In the genomic region with DNA sequence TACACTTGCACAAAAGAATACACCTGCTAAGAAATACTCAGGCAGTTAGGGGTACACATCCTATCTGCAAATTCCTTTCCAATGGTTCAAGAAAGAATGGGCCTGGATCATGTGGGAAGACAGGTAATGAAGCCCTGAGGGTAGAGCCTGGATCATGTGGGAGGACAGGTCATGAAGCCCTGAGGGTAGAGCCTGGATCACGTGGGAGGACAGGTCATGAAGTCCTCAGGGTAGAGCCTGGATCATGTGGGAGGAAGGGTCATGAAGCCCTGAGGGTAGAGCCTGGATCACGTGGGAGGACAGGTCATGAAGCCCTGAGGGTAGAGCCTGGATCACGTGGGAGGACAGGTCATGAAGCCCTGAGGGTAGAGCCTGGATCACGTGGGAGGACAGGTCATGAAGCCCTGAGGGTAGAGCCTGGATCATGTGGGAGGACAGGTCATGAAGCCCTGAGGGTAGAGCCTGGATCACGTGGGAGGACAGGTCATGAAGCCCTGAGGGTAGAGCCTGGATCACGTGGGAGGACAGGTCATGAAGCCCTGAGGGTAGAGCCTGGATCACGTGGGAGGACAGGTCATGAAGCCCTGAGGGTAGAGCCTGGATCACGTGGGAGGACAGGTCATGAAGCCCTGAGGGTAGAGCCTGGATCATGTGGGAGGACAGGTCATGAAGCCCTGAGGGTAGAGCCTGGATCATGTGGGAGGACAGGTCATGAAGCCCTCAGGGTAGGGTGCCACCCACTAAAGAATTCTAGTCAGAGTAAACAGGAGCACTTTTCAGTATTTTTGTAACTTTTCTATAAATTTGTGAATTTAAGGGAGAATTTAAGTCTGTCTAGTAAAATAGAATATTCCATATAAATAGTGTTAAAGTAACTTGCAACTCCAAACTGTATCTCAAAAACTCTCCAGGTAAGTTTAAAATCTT, we compare ENCODE assay signal across 10 cellular contexts. TPM values are rescaled to one million over a fixed set of nuclear protein-coding genes. Genes with fewer than 3 reads are reported as not detected.
A peak's percentile ranks its signal among the peaks of the same experiment; 100 is the strongest.
DNase-seq lines count a peak whose midpoint lies in the region; ATAC-seq and TF ChIP-seq lines count a peak whose summit lies in the region.
"Not testable (repeated sequence)": the region's sequence is repeated elsewhere in the genome, so short reads cannot be mapped to it uniquely, and the experiment has no call there.
"Had no signal": no experiment of that assay in that cellular context is flagged by ENCODE, and none has a peak within 500 bp of the region (broad histone marks: within the 10 kb centered on the region; RNA-seq: fewer than 3 reads in every experiment).

No MANE protein-coding gene starts in this region.

- H3K36me3 Mint-ChIP-seq in HFFc6 (ENCODE audit: low read depth) (peaks cover 31% of the 10 kb centered on the region), nephron progenitor cell (ENCODE audit: low read depth) (peaks cover 86% of the 10 kb centered on the region)
- H3K36me3 Mint-ChIP-seq in activated naive CD4-positive, alpha-beta T cell treated with anti-CD3 and anti-CD28 coated beads, Interleukin-2, amount 50 U/mL, for 72 hours, result not testable (repeated sequence)
- peaks cover 54 to 72% of the 10 kb centered on the region in 2 donors for H3K36me3 Mint-ChIP-seq in stimulated activated naive B cell treated with anti-CD40 and anti-IgM and Interleukin-4, amounts not matched to agents 10 μg/mL and 1 μg/mL and 100 μg/mL, for 72 hours

- peaks cover 15% of the 10 kb centered on the region for H3K4me1 Mint-ChIP-seq in HFFc6 (ENCODE audit: low read depth)
- H3K4me1 Mint-ChIP-seq in nephron progenitor cell, result peaks cover 13% of the 10 kb centered on the region
- not testable (repeated sequence) for H3K4me1 Mint-ChIP-seq in stimulated activated naive B cell treated with anti-CD40 and anti-IgM and Interleukin-4, amounts not matched to agents 10 μg/mL and 1 μg/mL and 100 μg/mL, for 72 hours

- H3K27ac Mint-ChIP-seq in HFFc6 (peak overlapping the region; percentile 46; the same call in 1 of the 2 replicates), nephron progenitor cell (peak overlapping the region; percentile 64)
- peak overlapping the region; percentile 31 to 60 for H3K27ac Mint-ChIP-seq in activated naive CD4-positive, alpha-beta T cell treated with anti-CD3 and anti-CD28 coated beads, Interleukin-2, amount 50 U/mL, for 72 hours
- peak overlapping the region; percentile 20 for H3K27ac Mint-ChIP-seq in stimulated activated naive B cell treated with anti-CD40 and anti-IgM and Interleukin-4, amounts not matched to agents 10 μg/mL and 1 μg/mL and 100 μg/mL, for 72 hours

- DNase-seq in ELR (ENCODE audit: low read depth) (peak; percentile 77), left lobe of liver (ENCODE audit: low spot score) (peak; percentile 44)
- not testable (repeated sequence) for DNase-seq in HFFc6; activated naive CD4-positive, alpha-beta T cell treated with anti-CD3 and anti-CD28 coated beads, Interleukin-2, amount 50 U/mL, for 72 hours (ENCODE audit: low spot score in 2 of 2); caudate nucleus (lab: John Stamatoyannopoulos, UW); nephron progenitor cell; stimulated activated naive B cell treated with anti-CD40 and anti-IgM and Interleukin-4, amounts not matched to agents 10 μg/mL and 1 μg/mL and 100 μg/mL, for 72 hours

- TF ChIP-seq CTCF in HFFc6 (IDR thresholded peaks at IDR 0.05); nephron progenitor cell (IDR thresholded peaks at IDR 0.05): not testable (repeated sequence)

- H3K27ac ChIP-seq in caudate nucleus (ENCODE audit: low read depth, low read length), result peak overlapping the region; percentile 6

- not testable (repeated sequence) for H3K9me3 Mint-ChIP-seq in HFFc6; activated naive CD4-positive, alpha-beta T cell treated with anti-CD3 and anti-CD28 coated beads, Interleukin-2, amount 50 U/mL, for 72 hours; stimulated activated naive B cell treated with anti-CD40 and anti-IgM and Interleukin-4, amounts not matched to agents 10 μg/mL and 1 μg/mL and 100 μg/mL, for 72 hours
- peaks cover 15% of the 10 kb centered on the region for H3K9me3 Mint-ChIP-seq in nephron progenitor cell

- not testable (repeated sequence) for H3K27me3 Mint-ChIP-seq in HFFc6 (ENCODE audit: insufficient read depth); nephron progenitor cell (ENCODE audit: low read depth, poor library complexity); stimulated activated naive B cell treated with anti-CD40 and anti-IgM and Interleukin-4, amounts not matched to agents 10 μg/mL and 1 μg/mL and 100 μg/mL, for 72 hours

- ATAC-seq in activated naive CD4-positive, alpha-beta T cell treated with anti-CD3 and anti-CD28 coated beads, Interleukin-2, amount 50 U/mL, for 72 hours; left lobe of liver; stimulated activated naive B cell treated with anti-CD40 and anti-IgM and Interleukin-4, amounts not matched to agents 10 μg/mL and 1 μg/mL and 100 μg/mL, for 72 hours (replicated peaks): not testable (repeated sequence)

- H3K4me3 Mint-ChIP-seq in HFFc6; nephron progenitor cell; stimulated activated naive B cell treated with anti-CD40 and anti-IgM and Interleukin-4, amounts not matched to agents 10 μg/mL and 1 μg/mL and 100 μg/mL, for 72 hours: not testable (repeated sequence)

RNA-seq across cellular contexts. Expression of a gene that starts 16.9 kb away (rescaled TPM):
- total RNA-seq in HFFc6 (2021; fragmentation: NEBNext Ultra II Directional; extraction: Animal tissue kit (Norgen Biotek cat#: 25700)), result 10 to 100 TPM; 11.3 to 14.7 (median 13.1) TPM
- 1 to 10 TPM; 7.1 to 8.9 TPM for total RNA-seq in activated naive CD4-positive, alpha-beta T cell treated with anti-CD3 and anti-CD28 coated beads, Interleukin-2, amount 50 U/mL, for 72 hours
- total RNA-seq in left lobe of liver, result 0.40 TPM

RNA-seq across cellular contexts. Expression of a gene that starts 27.4 kb away (rescaled TPM):
- 10 to 100 TPM; 47.9 to 61.3 (median 50.6) TPM for total RNA-seq in HFFc6 (2021; fragmentation: NEBNext Ultra II Directional; extraction: Animal tissue kit (Norgen Biotek cat#: 25700))
- 10 to 100 TPM; 17.8 to 26.2 TPM for total RNA-seq in activated naive CD4-positive, alpha-beta T cell treated with anti-CD3 and anti-CD28 coated beads, Interleukin-2, amount 50 U/mL, for 72 hours
- 67.9 TPM for total RNA-seq in left lobe of liver

RNA-seq across cellular contexts. Expression of a gene that starts 45.8 kb away (rescaled TPM):
- total RNA-seq in HFFc6 (2021; fragmentation: NEBNext Ultra II Directional; extraction: Animal tissue kit (Norgen Biotek cat#: 25700)), result 1 to 10 TPM in 1 of 6 experiments, under 1 TPM in 4, not detected in 1; 0.12 to 1.2 (median 0.17) TPM
- total RNA-seq in activated naive CD4-positive, alpha-beta T cell treated with anti-CD3 and anti-CD28 coated beads, Interleukin-2, amount 50 U/mL, for 72 hours, result under 1 TPM; 0.21 to 0.39 TPM
- 668 TPM for total RNA-seq in left lobe of liver
- total RNA-seq: CD4-positive, CD25-positive, alpha-beta regulatory T cell; GM23248; H7 had no signal

Comparison
In these comparisons a context has a peak if more than half of its experiments do, and no peak if none do; other contexts are left out.
1. RNA of a gene that starts 45.8 kb away (total RNA-seq): 668 TPM in left lobe of liver (single experiment); 0.21 to 0.39 TPM in activated naive CD4-positive, alpha-beta T cell treated with anti-CD3 and anti-CD28 coated beads, Interleukin-2, amount 50 U/mL, for 72 hours and 0.12 to 1.2 TPM in HFFc6; every median in the first group is over 100 times any median in the second.
2. Peak in every context shown above with its lines, with median percentiles within 50 percentile points of each other: H3K27ac Mint-ChIP-seq.